17 cellular contexts compared by ENCODE assay signal in the genomic region with DNA sequence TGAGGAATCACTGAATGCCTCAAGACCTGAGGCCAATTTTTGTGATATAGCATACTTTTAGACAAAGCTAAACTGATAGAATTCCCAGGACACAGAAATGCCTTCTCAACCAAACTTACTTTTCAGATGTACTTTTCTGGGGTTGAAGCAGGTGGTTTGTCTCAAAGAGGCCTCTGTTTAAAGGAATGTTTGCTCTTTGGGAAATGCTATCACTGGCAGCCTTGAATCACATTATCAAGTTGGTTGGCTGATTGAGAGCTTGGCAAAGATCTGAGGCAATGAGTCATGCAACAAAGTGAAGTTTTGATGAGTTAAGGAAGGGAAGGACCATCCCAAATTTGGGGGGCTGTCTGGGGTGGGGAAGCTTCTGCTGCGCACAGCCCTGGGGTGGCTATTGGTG.
DNase-seq lines count a peak whose midpoint lies in the region; ATAC-seq and TF ChIP-seq lines count a peak whose summit lies in the region.
"Had no signal": no experiment of that assay in that cellular context is flagged by ENCODE, and none has a peak within 500 bp of the region (broad histone marks: within the 10 kb centered on the region; RNA-seq: fewer than 3 reads in every experiment).

No MANE protein-coding gene starts in this region.

- TF ChIP-seq EP300 in stomach (IDR thresholded peaks at IDR 0.05): no peak

- no peaks in the 10 kb centered on the region for H3K9me3 Mint-ChIP-seq in Calu3 (ENCODE audit: low read depth, unreplicated experiment)
- H3K9me3 Mint-ChIP-seq: CD4-positive, alpha-beta T cell had no signal

- TF ChIP-seq CTCF in heart left ventricle (IDR thresholded peaks at IDR 0.05): no peak
- TF ChIP-seq CTCF in stomach (IDR thresholded peaks at IDR 0.05): no peak
- no peak for TF ChIP-seq CTCF in Calu3 (IDR thresholded peaks at IDR 0.05; ENCODE audit: unreplicated experiment)

- CTCF ChIA-PET in Calu3 (lab: Charles Lee): no interaction called here

- no peak for TF ChIP-seq POLR2A in heart left ventricle (IDR thresholded peaks at IDR 0.05)
- TF ChIP-seq POLR2A in stomach (IDR thresholded peaks at IDR 0.05): no peak

- H3K36me3 Mint-ChIP-seq in Calu3 (ENCODE audit: insufficient read depth, unreplicated experiment): no peaks in the 10 kb centered on the region
- H3K36me3 Mint-ChIP-seq: IgD-negative memory B cell had no signal

- intact Hi-C loops in Right ventricle myocardium inferior (cut with DNase I): no loop called here
- intact Hi-C loops in heart left ventricle (cut with DNase I): no loop called here
- intact Hi-C loops in stomach (cut with DNase I; ENCODE audit: low total_unique reads): no loop called here
- intact Hi-C loops in Calu3 (cut with micrococcal nuclease; ENCODE audit: unreplicated experiment): no loop called here

- H3K4me1 Mint-ChIP-seq in Calu3 (ENCODE audit: low read depth, unreplicated experiment): no peaks in the 10 kb centered on the region
- H3K4me1 Mint-ChIP-seq: IgD-negative memory B cell had no signal

- H3K36me3 ChIP-seq in heart left ventricle (no peaks in the 10 kb centered on the region), stomach (no peaks in the 10 kb centered on the region)
- H3K36me3 ChIP-seq: BLaER1 treated with 17β-estradiol and CSF1 and Interleukin-3, amounts not matched to agents 10 nM and 100 nM had no signal

- H3K27ac ChIP-seq in heart left ventricle (no peak overlapping the region), stomach (peak overlapping the region; percentile 16 to 82 (median 54))
- H3K27ac ChIP-seq: HL-60 had no signal

- H3K4me3 ChIP-seq in heart left ventricle: no peak overlapping the region
- no peak overlapping the region for H3K4me3 ChIP-seq in stomach
- H3K4me3 ChIP-seq: BLaER1 treated with 17β-estradiol and CSF1 and Interleukin-3, amounts not matched to agents 10 nM and 100 nM had no signal

- BruUV-seq in Calu3 (replicated peaks; lab: Mats Ljungman, UMichigan): no TSS peak

- peak; percentile 20 for ATAC-seq in Right ventricle myocardium inferior
- ATAC-seq in heart left ventricle: no peak
- ATAC-seq in HG03520 (IDR thresholded peaks at IDR 0.05; ENCODE audit: unreplicated experiment): no peak

- H3K9me3 ChIP-seq in heart left ventricle: no peaks in the 10 kb centered on the region
- H3K9me3 ChIP-seq in stomach: no peaks in the 10 kb centered on the region

- no peak overlapping the region for H3K27ac Mint-ChIP-seq in Calu3 (ENCODE audit: unreplicated experiment)
- H3K27ac Mint-ChIP-seq: CD4-positive, alpha-beta T cell; HFFc6; IgD-negative memory B cell had no signal

- H3K27me3 ChIP-seq in heart left ventricle (no peaks in the 10 kb centered on the region), stomach (no peaks in the 10 kb centered on the region)
- H3K27me3 ChIP-seq: BLaER1 treated with 17β-estradiol and CSF1 and Interleukin-3, amounts not matched to agents 10 nM and 100 nM had no signal

- peaks cover 19% of the 10 kb centered on the region for H3K27me3 Mint-ChIP-seq in Calu3 (ENCODE audit: unreplicated experiment)

- WGBS in heart left ventricle, 4 donors: 60 to 94% (median 79%) methylated on average over 1 of the region's 1 CpG
- WGBS in stomach, 5 donors: 49 to 86% (median 65%) methylated on average over 1 of the region's 1 CpG

- H3K4me3 Mint-ChIP-seq in Calu3 (ENCODE audit: low read depth, unreplicated experiment): no peak overlapping the region
- H3K4me3 Mint-ChIP-seq: CD4-positive, alpha-beta T cell; HFFc6; IgD-negative memory B cell had no signal

- in situ Hi-C loops in SK-MEL-5 (cut with HindIII; ENCODE audit: low pct_unique_long_range_greater_than_20kb, low sequenced_read_pairs): no loop called here

- H3K4me1 ChIP-seq in heart left ventricle: peaks cover 0 to 20% (median 5%) of the 10 kb centered on the region in 12 donors
- H3K4me1 ChIP-seq in stomach: peaks cover 15 to 40% (median 26%) of the 10 kb centered on the region in 4 donors

- DNase-seq in Right ventricle myocardium inferior (ENCODE audit: missing footprints) (no peak), heart left ventricle (no peak), SK-MEL-5 (ENCODE audit: low read depth, low spot score) (peak; percentile 10), left kidney (ENCODE audit: low read depth, low spot score) (peak; percentile 53), stomach (no peak), Calu3 (no peak), SW 1271 (lab: John Stamatoyannopoulos, UW) (no peak)
- DNase-seq: ACHN; CD4-positive, alpha-beta T cell; DND-41; GF-D8; HCEC 1CT; HFFc6 had no signal

Comparison
In these comparisons a context has a peak if more than half of its experiments do, and no peak if none do; other contexts are left out.
1. DNase-seq: peak in SK-MEL-5 (single experiment) and left kidney (single experiment); none in Right ventricle myocardium inferior (single experiment), heart left ventricle (0 of 5), stomach (single experiment), Calu3 (single experiment) and SW 1271 (0 of 2).
2. H3K27ac ChIP-seq: peak in stomach (5 of 5); none in heart left ventricle (0 of 12).